35 cellular contexts compared by ENCODE assay signal in the genomic region with DNA sequence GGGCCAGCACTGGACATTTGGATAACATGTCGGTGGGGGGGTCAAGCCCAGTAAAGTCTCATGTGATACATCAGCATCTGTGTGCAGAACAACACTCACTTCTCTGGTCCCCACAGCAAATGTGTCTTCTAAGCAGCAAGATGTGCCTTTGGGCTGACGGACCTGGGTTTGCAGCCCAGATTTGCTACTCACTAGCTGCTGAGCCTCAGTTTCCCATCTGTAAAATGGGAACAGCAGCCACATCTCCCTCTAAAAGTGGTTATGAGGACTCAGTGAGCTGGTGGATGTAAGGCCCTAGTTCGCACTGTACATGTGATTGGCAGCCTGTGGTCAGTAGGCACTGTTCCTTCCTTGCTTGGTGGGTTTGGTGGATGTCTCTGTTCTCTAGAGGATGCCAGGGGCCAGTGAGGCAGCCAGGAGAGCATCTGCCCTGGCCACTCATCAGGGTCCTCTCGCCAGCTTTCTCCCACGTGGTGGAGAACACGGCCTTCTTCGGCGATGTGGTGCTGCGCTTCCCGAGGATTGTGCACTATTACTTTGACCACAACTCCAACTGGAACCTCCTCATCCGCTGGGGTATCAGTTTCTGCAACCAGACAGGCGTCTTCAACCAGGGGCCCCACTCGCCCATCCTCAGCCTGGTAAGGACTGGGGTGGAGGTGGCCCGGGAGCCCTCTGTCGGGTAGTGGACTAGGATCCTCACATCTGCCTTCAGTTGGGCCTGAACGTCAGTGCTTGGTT.
"Had no signal": no experiment of that assay in that cellular context is flagged by ENCODE, and none has a peak within 500 bp of the region (broad histone marks: within the 10 kb centered on the region; RNA-seq: fewer than 3 reads in every experiment).

No MANE protein-coding gene starts in this region.

- H3K4me3 Mint-ChIP-seq: activated B cell treated with CpG ODN at 0.5 μM for 24 hours; activated CD4-positive, alpha-beta memory T cell treated with anti-CD3 and anti-CD28 coated beads for 36 hours; activated CD4-positive, alpha-beta T cell treated with anti-CD3 and anti-CD28 coated beads, Interleukin-2, amount 10 ng/mL, durations not matched to agents 24 days and 14 days; activated CD8-positive, alpha-beta T cell treated with anti-CD3 and anti-CD28 coated beads for 36 hours; activated naive CD8-positive, alpha-beta T cell treated with anti-CD3 and anti-CD28 coated beads for 36 hours; T-helper 1 cell treated with Interleukin-12 subunit alpha and Interleukin-12 subunit beta and Interleukin-4 antibody, amounts not matched to agents 30 μg/mL and 1 μg/mL, for 36 hours; T-helper 2 cell treated with Interferon-gamma antibody and Interleukin-4, amounts not matched to agents 5 μg/mL and 100 μg/mL, for 36 hours had no signal

- H3K27me3 ChIP-seq: adrenal gland, body of pancreas, brain microvascular endothelial cell, breast epithelium, cardiac muscle cell, colonic mucosa had no signal

- ATAC-seq: activated CD8-positive, alpha-beta T cell treated with anti-CD3 and anti-CD28 coated beads for 36 hours; activated naive CD4-positive, alpha-beta T cell treated with anti-CD3 and anti-CD28 coated beads, Interleukin-2, amount 50 U/mL, for 72 hours; body of pancreas had no signal

- DNase-seq: activated B cell treated with CpG ODN at 0.5 μM for 24 hours; activated CD4-positive, alpha-beta memory T cell treated with anti-CD3 and anti-CD28 coated beads for 36 hours; activated CD4-positive, alpha-beta T cell treated with anti-CD3 and anti-CD28 coated beads for 4 hours; activated CD4-positive, alpha-beta T cell treated with anti-CD3 and anti-CD28 coated beads, Interleukin-2, amount 10 ng/mL, durations not matched to agents 24 days and 14 days; activated CD4-positive, alpha-beta T cell treated with anti-CD3 and anti-CD28 coated beads, Interleukin-2, amount 50 U/mL, for 1 hour; activated CD4-positive, alpha-beta T cell treated with anti-CD3 and anti-CD28 coated beads, Interleukin-2, amount 50 U/mL, for 4 hours; activated CD4-positive, CD25-positive, alpha-beta regulatory T cell treated with anti-CD3 and anti-CD28 coated beads, Interleukin-2, amount 50 U/mL, for 72 hours; activated CD8-positive, alpha-beta memory T cell treated with anti-CD3 and anti-CD28 coated beads, Interleukin-2, amount 50 U/mL, for 4 hours; activated CD8-positive, alpha-beta T cell treated with anti-CD3 and anti-CD28 coated beads for 36 hours; activated effector memory CD4-positive, alpha-beta T cell treated with Interleukin-2 at 50 U/mL for 16 hours; activated gamma-delta T cell; activated naive CD4-positive, alpha-beta T cell treated with anti-CD3 and anti-CD28 coated beads, Interleukin-2, amount 50 U/mL, for 16 hours; activated naive CD4-positive, alpha-beta T cell treated with Interleukin-2 at 50 U/mL for 16 hours; activated naive CD8-positive, alpha-beta T cell treated with anti-CD3 and anti-CD28 coated beads for 36 hours; activated T-cell treated with anti-CD3 and anti-CD28 coated beads for 4 hours; activated T-cell treated with anti-CD3 and anti-CD28 coated beads, Interleukin-2, amount 50 U/mL, for 1 hour; activated T-cell treated with anti-CD3 and anti-CD28 coated beads, Interleukin-2, amount 50 U/mL, for 48 hours; amniotic stem cell; body of pancreas; brain microvascular endothelial cell; caudate nucleus; colonic mucosa; T-helper 1 cell; T-helper 2 cell; T-helper 9 cell had no signal

- H3K36me3 Mint-ChIP-seq: activated naive CD4-positive, alpha-beta T cell treated with anti-CD3 and anti-CD28 coated beads, Interleukin-2, amount 50 U/mL, for 72 hours had no signal

- H3K27ac ChIP-seq: body of pancreas, brain microvascular endothelial cell, breast epithelium, cardiac muscle cell, colonic mucosa, VCaP had no signal

- H3K27me3 Mint-ChIP-seq: activated B cell treated with CpG ODN at 0.5 μM for 24 hours; activated CD4-positive, alpha-beta memory T cell treated with anti-CD3 and anti-CD28 coated beads for 36 hours; activated CD4-positive, alpha-beta T cell treated with anti-CD3 and anti-CD28 coated beads, Interleukin-2, amount 10 ng/mL, durations not matched to agents 24 days and 14 days; activated CD8-positive, alpha-beta T cell treated with anti-CD3 and anti-CD28 coated beads for 36 hours; activated naive CD8-positive, alpha-beta T cell treated with anti-CD3 and anti-CD28 coated beads for 36 hours had no signal

- H3K9me3 Mint-ChIP-seq: activated B cell treated with CpG ODN at 0.5 μM for 24 hours; activated CD4-positive, alpha-beta memory T cell treated with anti-CD3 and anti-CD28 coated beads for 36 hours; activated CD4-positive, alpha-beta T cell treated with anti-CD3 and anti-CD28 coated beads, Interleukin-2, amount 10 ng/mL, durations not matched to agents 24 days and 14 days; activated CD8-positive, alpha-beta T cell treated with anti-CD3 and anti-CD28 coated beads for 36 hours; activated naive CD4-positive, alpha-beta T cell treated with anti-CD3 and anti-CD28 coated beads, Interleukin-2, amount 50 U/mL, for 72 hours; activated naive CD8-positive, alpha-beta T cell treated with anti-CD3 and anti-CD28 coated beads for 36 hours; activated T-helper 2 cell treated with anti-CD3 and anti-CD28 coated beads, Interferon-gamma antibody, Interleukin-2, Interleukin-4, amounts not matched to agents 10 μg/mL and 5 μg/mL and 100 μg/mL, durations not matched to agents 14 hours and 24 hours and 36 hours; T-helper 1 cell treated with Interleukin-12 subunit alpha and Interleukin-12 subunit beta and Interleukin-4 antibody, amounts not matched to agents 30 μg/mL and 1 μg/mL, for 36 hours; T-helper 2 cell treated with Interferon-gamma antibody and Interleukin-4, amounts not matched to agents 5 μg/mL and 100 μg/mL, for 36 hours had no signal

- H3K36me3 ChIP-seq: breast epithelium, colonic mucosa had no signal

- H3K4me3 ChIP-seq: adrenal gland, body of pancreas, breast epithelium, cardiac muscle cell, colonic mucosa had no signal

- H3K27ac Mint-ChIP-seq: activated B cell treated with CpG ODN at 0.5 μM for 24 hours; activated CD4-positive, alpha-beta memory T cell treated with anti-CD3 and anti-CD28 coated beads for 36 hours; activated CD4-positive, alpha-beta T cell treated with anti-CD3 and anti-CD28 coated beads, Interleukin-2, amount 10 ng/mL, durations not matched to agents 24 days and 14 days; activated CD8-positive, alpha-beta T cell treated with anti-CD3 and anti-CD28 coated beads for 36 hours; activated naive CD8-positive, alpha-beta T cell treated with anti-CD3 and anti-CD28 coated beads for 36 hours; T-helper 1 cell treated with Interleukin-12 subunit alpha and Interleukin-12 subunit beta and Interleukin-4 antibody, amounts not matched to agents 30 μg/mL and 1 μg/mL, for 36 hours; T-helper 2 cell treated with Interferon-gamma antibody and Interleukin-4, amounts not matched to agents 5 μg/mL and 100 μg/mL, for 36 hours had no signal

- H3K4me1 Mint-ChIP-seq: activated B cell treated with CpG ODN at 0.5 μM for 24 hours; activated naive CD8-positive, alpha-beta T cell treated with anti-CD3 and anti-CD28 coated beads for 36 hours had no signal

- FAIRE-seq: astrocyte, TTC549 had no signal
